ENCODE assay signal across 8 cellular contexts in the genomic region with DNA sequence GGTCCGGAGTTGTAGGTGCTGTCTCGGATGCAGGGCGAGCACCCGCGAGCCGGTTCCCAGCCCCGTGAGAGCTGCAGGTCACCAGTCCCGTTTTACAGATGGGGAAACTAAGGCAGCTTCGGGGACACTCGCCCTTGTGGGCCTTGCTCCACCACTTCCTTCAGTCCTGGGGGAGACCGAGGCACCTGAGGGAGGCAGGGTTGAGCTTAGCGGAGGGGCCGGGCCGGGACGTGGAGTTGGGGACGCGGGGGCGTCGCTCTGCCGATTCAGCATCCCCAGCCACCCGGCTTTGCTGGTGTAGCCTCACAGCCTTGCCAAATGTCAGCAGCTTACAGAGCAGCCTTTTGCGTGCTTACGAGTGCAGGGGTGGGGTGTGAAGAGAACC. TPM values are rescaled to one million over a fixed set of nuclear protein-coding genes. Genes with fewer than 3 reads are reported as not detected.
DNase-seq lines count a peak whose midpoint lies in the region; ATAC-seq, FAIRE-seq and TF ChIP-seq lines count a peak whose summit lies in the region.

No MANE protein-coding gene starts in this region.

- no peak for FAIRE-seq in GM19239 (lab: Jason Lieb, UNC)
- no peak for FAIRE-seq in pancreas (lab: Jason Lieb, UNC)
- no peak for FAIRE-seq in urothelium cell line (lab: Jason Lieb, UNC)

- H3K36me3 ChIP-seq in Loucy (ENCODE audit: insufficient read depth, low read length) (peaks cover 24% of the 10 kb centered on the region; the same call in 1 of the 2 replicates), pancreas (peaks cover 0 to 9% (median 0%) of the 10 kb centered on the region in 3 donors)

- H3K4me2 ChIP-seq in Loucy (ENCODE audit: low read depth, low read length, poor library complexity, severe bottlenecking): peak overlapping the region; percentile 90

- H2AFZ ChIP-seq in Loucy (ENCODE audit: low read length): peak overlapping the region; percentile 83

- H3K79me2 ChIP-seq in Loucy (ENCODE audit: insufficient read depth, low read length): peaks cover 30% of the 10 kb centered on the region

- H3K9me3 ChIP-seq in Loucy (ENCODE audit: insufficient read depth, low read depth, low read length) (no peaks in the 10 kb centered on the region), pancreas (no peaks in the 10 kb centered on the region)

- H3K9ac ChIP-seq in Loucy (ENCODE audit: low read depth, low read length, poor library complexity, severe bottlenecking): peak overlapping the region; percentile 94

- peak; percentile 2 to 6 (median 4) for ATAC-seq in pancreas
- ATAC-seq in GM18873 (IDR thresholded peaks at IDR 0.05; ENCODE audit: low FRiP score, unreplicated experiment): no peak

- H3K27me3 ChIP-seq in Loucy (ENCODE audit: insufficient read depth, low read length, poor library complexity, severe bottlenecking): no peaks in the 10 kb centered on the region
- H3K27me3 ChIP-seq in pancreas: no peaks in the 10 kb centered on the region

- H3F3A ChIP-seq in Loucy (ENCODE audit: low read depth): no peaks in the 10 kb centered on the region

- TF ChIP-seq CTCF in 22Rv1 (IDR thresholded peaks at IDR 0.05): no peak
- TF ChIP-seq CTCF in Loucy (conservative IDR thresholded peaks at IDR 0.05; ENCODE audit: low read length): no peak
- TF ChIP-seq CTCF in fibroblast of the aortic adventitia (IDR thresholded peaks at IDR 0.05; ENCODE audit: insufficient read depth, low read length): no peak
- no peak for TF ChIP-seq CTCF in pancreas (IDR thresholded peaks at IDR 0.05)

- no peaks in the 10 kb centered on the region for H3K9me2 ChIP-seq in Loucy (replicated peaks; ENCODE audit: low read depth, low read length)

- intact Hi-C loops in pancreas (cut with DNase I): no loop called here

- H3K4me1 ChIP-seq in Loucy (ENCODE audit: insufficient read depth, low read length, poor library complexity, severe bottlenecking) (peaks cover 21% of the 10 kb centered on the region), pancreas (peaks cover 0 to 13% (median 3%) of the 10 kb centered on the region in 3 donors)

- 0 to 1% methylated on average over 17 to 23 of the region's 23 CpGs for WGBS in pancreas, 2 donors

- H3K27ac ChIP-seq in 22Rv1 (peak overlapping the region; percentile 63; the same call in 1 of the 2 replicates), pancreas (no peak overlapping the region)

- DNase-seq in GM19239 (ENCODE audit: insufficient read length, low spot score) (peak; percentile 58), fibroblast of the aortic adventitia (ENCODE audit: low read depth) (peak; percentile 14), pancreas (peak in 1 of 6 donors; percentile 29), urothelium cell line (ENCODE audit: low spot score) (peak; percentile 43)
- peak; percentile 49 for DNase-seq in activated T-cell treated with anti-CD3 and anti-CD28 coated beads, Interleukin-2, amount 50 U/mL, for 1 hour

- H4K20me1 ChIP-seq in Loucy (ENCODE audit: insufficient read depth, low read length, poor library complexity, severe bottlenecking): peaks cover 9% of the 10 kb centered on the region

- peak overlapping the region; percentile 97 for H3K4me3 ChIP-seq in Loucy (ENCODE audit: low read length, poor library complexity, severe bottlenecking)
- H3K4me3 ChIP-seq in fibroblast of the aortic adventitia (ENCODE audit: low read depth, low read length): peak overlapping the region; percentile 83
- H3K4me3 ChIP-seq in pancreas: peak overlapping the region; percentile 45 to 77 (median 65)

RNA-seq across cellular contexts. Expression of a gene that starts 0.5 kb away (rescaled TPM):
- total RNA-seq in fibroblast of the aortic adventitia (ENCODE audit: low replicate concordance) (37.4 and 63.4 TPM in 2 replicates), pancreas (10 to 100 TPM; 23.1 to 38.3 (median 30.9) TPM)
- 100 to 1,000 TPM in 1 of 2 donors, 10 to 100 TPM in 1; 86.1 to 133 TPM for polyA plus RNA-seq in pancreas

RNA-seq across cellular contexts. Expression of a gene that starts 11.3 kb away (rescaled TPM):
- total RNA-seq in fibroblast of the aortic adventitia (ENCODE audit: low replicate concordance): not detected in 2 replicates
- total RNA-seq in pancreas: 100 to 1,000 TPM in 1 of 6 donors, 10 to 100 TPM in 3, 1 to 10 TPM in 2; 6.3 to 158 (median 45.7) TPM
- polyA plus RNA-seq in pancreas: 10 to 100 TPM; 46.8 to 75.1 TPM

RNA-seq across cellular contexts. Expression of a gene that starts 30.8 kb away (rescaled TPM):
- total RNA-seq in fibroblast of the aortic adventitia (ENCODE audit: low replicate concordance): 47.8 and 49.6 TPM in 2 replicates
- total RNA-seq in pancreas: 10 to 100 TPM; 66.1 to 87.9 (median 78.0) TPM
- polyA plus RNA-seq in pancreas: 10 to 100 TPM; 56.5 to 80.1 TPM

RNA-seq across cellular contexts. Expression of a gene that starts 33.1 kb away (rescaled TPM):
- 33.9 and 40.8 TPM in 2 replicates for total RNA-seq in fibroblast of the aortic adventitia (ENCODE audit: low replicate concordance)
- 10 to 100 TPM; 25.4 to 43.1 (median 34.2) TPM for total RNA-seq in pancreas
- 10 to 100 TPM; 66.0 to 78.5 TPM for polyA plus RNA-seq in pancreas

RNA-seq across cellular contexts. Expression of a gene that starts 42.6 kb away (rescaled TPM):
- total RNA-seq in fibroblast of the aortic adventitia (ENCODE audit: low replicate concordance) (28.0 and 57.4 TPM in 2 replicates), pancreas (10 to 100 TPM in 3 of 6 donors, 1 to 10 TPM in 3; 5.8 to 19.3 (median 10.0) TPM)
- 10 to 100 TPM; 19.6 to 23.1 TPM for polyA plus RNA-seq in pancreas
